In the genomic region with DNA sequence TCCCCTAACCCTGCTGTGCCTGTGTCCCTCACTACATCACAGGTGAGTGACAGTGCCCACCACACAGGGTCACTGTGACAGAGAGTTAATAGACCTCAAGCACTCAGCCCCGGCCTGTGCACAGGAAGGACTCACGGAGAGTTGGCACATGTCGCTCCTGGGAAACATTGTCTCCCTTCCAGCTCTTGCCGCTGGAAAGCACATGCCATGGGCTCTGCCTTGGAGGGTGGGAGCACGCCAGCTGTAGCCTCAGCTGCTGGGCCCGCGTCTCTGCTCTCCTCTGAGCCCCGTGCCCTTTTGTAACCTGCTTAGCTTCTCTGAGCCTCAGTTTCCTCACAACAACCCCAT, we compare ENCODE assay signal across 11 cellular contexts. TPM values are rescaled to one million over a fixed set of nuclear protein-coding genes. Genes with fewer than 3 reads are reported as not detected.
A peak's percentile ranks its signal among the peaks of the same experiment; 100 is the strongest.
DNase-seq lines count a peak whose midpoint lies in the region; ATAC-seq, FAIRE-seq and TF ChIP-seq lines count a peak whose summit lies in the region.
"Had no signal": no experiment of that assay in that cellular context is flagged by ENCODE, and none has a peak within 500 bp of the region (broad histone marks: within the 10 kb centered on the region; RNA-seq: fewer than 3 reads in every experiment).

No MANE protein-coding gene starts in this region.

- no peaks in the 10 kb centered on the region for H3K9me3 ChIP-seq in HUES6 (ENCODE audit: control insufficient read depth, insufficient read depth, low read depth, low read length)
- no peaks in the 10 kb centered on the region for H3K9me3 ChIP-seq in astrocyte (ENCODE audit: insufficient read depth, low read depth, low read length)
- no peaks in the 10 kb centered on the region for H3K9me3 ChIP-seq in iPS-18a (ENCODE audit: control insufficient read depth, low read depth, low read length)
- H3K9me3 ChIP-seq in skeletal muscle tissue (ENCODE audit: control insufficient read depth in 3 of 3, low read length in 3 of 3): no peaks in the 10 kb centered on the region

- peaks cover 2% of the 10 kb centered on the region for H3K36me3 Mint-ChIP-seq in astrocyte (ENCODE audit: low read depth, unreplicated experiment)

- H3K9me3 Mint-ChIP-seq in astrocyte (ENCODE audit: unreplicated experiment): no peaks in the 10 kb centered on the region

- FAIRE-seq in astrocyte (lab: Jason Lieb, UNC): no peak
- FAIRE-seq: GM12891 had no signal

- TF ChIP-seq CTCF in astrocyte (IDR thresholded peaks at IDR 0.05; ENCODE audit: insufficient read depth, low read depth, low read length): no peak

- peak overlapping the region; percentile 47 for H2AFZ ChIP-seq in astrocyte (ENCODE audit: low read depth, low read length)

- DNase-seq in astrocyte (ENCODE audit: low read depth) (no peak), MV-4-11 (lab: John Stamatoyannopoulos, UW) (no peak), DMS 273 (lab: John Stamatoyannopoulos, UW; ENCODE audit: unreplicated experiment) (no peak)
- DNase-seq: cortex of kidney, NCI-H1417 had no signal

- H3K4me1 Mint-ChIP-seq in astrocyte (ENCODE audit: low read depth, unreplicated experiment): peaks cover 14% of the 10 kb centered on the region

- H3K9ac ChIP-seq in HUES6 (ENCODE audit: low read length) (no peak overlapping the region), astrocyte (ENCODE audit: low read length) (peak overlapping the region; percentile 57), iPS-18a (ENCODE audit: low read length) (no peak overlapping the region), skeletal muscle tissue (ENCODE audit: low read depth in 1 of 3, low read length in 3 of 3) (peak overlapping the region; percentile 48 to 72 (median 66))

- H3K27ac Mint-ChIP-seq in astrocyte (ENCODE audit: unreplicated experiment): no peak overlapping the region

- H3K27me3 Mint-ChIP-seq in astrocyte (ENCODE audit: low read depth, unreplicated experiment): no peaks in the 10 kb centered on the region

- peak overlapping the region; percentile 88 for H3K4me2 ChIP-seq in astrocyte (ENCODE audit: low read length)

- ATAC-seq in GM18498 (IDR thresholded peaks at IDR 0.05; ENCODE audit: unreplicated experiment) (no peak), HG02981 (IDR thresholded peaks at IDR 0.05; ENCODE audit: unreplicated experiment) (no peak)

- H3K79me2 ChIP-seq in astrocyte (ENCODE audit: insufficient read depth, low read length): peaks cover 4% of the 10 kb centered on the region

- peak overlapping the region; percentile 82 for H3K4me3 ChIP-seq in HUES6 (ENCODE audit: low read depth, low read length)
- peak overlapping the region; percentile 54 for H3K4me3 ChIP-seq in astrocyte (ENCODE audit: insufficient read depth, low read depth, low read length)
- H3K4me3 ChIP-seq in iPS-18a (ENCODE audit: low read length): peak overlapping the region; percentile 59
- H3K4me3 ChIP-seq in skeletal muscle tissue (ENCODE audit: low read length in 3 of 3): peak overlapping the region; percentile 59 to 66 (median 64)

- peaks cover 9% of the 10 kb centered on the region for H3K27me3 ChIP-seq in HUES6 (ENCODE audit: control insufficient read depth, insufficient read depth, low read length)
- no peaks in the 10 kb centered on the region for H3K27me3 ChIP-seq in astrocyte (ENCODE audit: insufficient read depth, low read length)
- H3K27me3 ChIP-seq in iPS-18a (ENCODE audit: control insufficient read depth, insufficient read depth, low read length): peaks cover 10% of the 10 kb centered on the region
- no peaks in the 10 kb centered on the region for H3K27me3 ChIP-seq in skeletal muscle tissue (ENCODE audit: control insufficient read depth in 3 of 3, insufficient read depth in 3 of 3, low read length in 3 of 3)

- no peak overlapping the region for H3K27ac ChIP-seq in HUES6 (ENCODE audit: low read depth, low read length)
- no peak overlapping the region for H3K27ac ChIP-seq in astrocyte (ENCODE audit: low read depth, low read length)
- no peak overlapping the region for H3K27ac ChIP-seq in iPS-18a (ENCODE audit: low read length)
- H3K27ac ChIP-seq in skeletal muscle tissue (ENCODE audit: low read depth, low read length): peak overlapping the region; percentile 33

- H3K4me1 ChIP-seq in HUES6 (ENCODE audit: control insufficient read depth, insufficient read depth, low read length) (peaks cover 29% of the 10 kb centered on the region), astrocyte (ENCODE audit: insufficient read depth, low read length) (peaks cover 47% of the 10 kb centered on the region), iPS-18a (ENCODE audit: control insufficient read depth, low read depth, low read length) (peaks cover 15% of the 10 kb centered on the region), skeletal muscle tissue (ENCODE audit: control insufficient read depth in 3 of 3, insufficient read depth in 3 of 3, low read length in 3 of 3) (peaks cover 18 to 34% (median 34%) of the 10 kb centered on the region in 3 donors)

- H3K36me3 ChIP-seq in HUES6 (ENCODE audit: control insufficient read depth, insufficient read depth, low read length) (no peaks in the 10 kb centered on the region), astrocyte (ENCODE audit: insufficient read depth, low read length) (no peaks in the 10 kb centered on the region), iPS-18a (ENCODE audit: control insufficient read depth, low read depth, low read length) (no peaks in the 10 kb centered on the region), skeletal muscle tissue (ENCODE audit: control insufficient read depth in 3 of 3, insufficient read depth in 3 of 3, low read length in 3 of 3) (no peaks in the 10 kb centered on the region)

- peaks cover 17% of the 10 kb centered on the region for H4K20me1 ChIP-seq in astrocyte (ENCODE audit: insufficient read depth, low read length)

- H3K4me3 Mint-ChIP-seq in astrocyte (ENCODE audit: unreplicated experiment): peak overlapping the region; percentile 83

RNA-seq across cellular contexts. Expression of a gene that starts 0.7 kb away (rescaled TPM):
- 29.8 and 30.4 TPM in 2 replicates for total RNA-seq in astrocyte
- total RNA-seq in skeletal muscle tissue: 7.8 TPM

RNA-seq across cellular contexts. Expression of a gene that starts 34.5 kb away (rescaled TPM):
- total RNA-seq in astrocyte (0.34 and 0.62 TPM in 2 replicates), skeletal muscle tissue (not detected)

Comparison
In these comparisons a context has a peak if more than half of its experiments do, and no peak if none do; other contexts are left out.
1. H3K9ac ChIP-seq: peak in astrocyte (single experiment) and skeletal muscle tissue (3 of 3); none in HUES6 (single experiment) and iPS-18a (single experiment).
2. Peak in every context shown above with its lines, with median percentiles within 50 percentile points of each other: H3K4me3 ChIP-seq.